ENCODE assay signal across 21 cellular contexts in genomic region chr16:4338712-4339299, GRCh38. TPM values are rescaled to one million over a fixed set of nuclear protein-coding genes. Genes with fewer than 3 reads are reported as not detected.
DNase-seq lines count a peak whose midpoint lies in the region; ATAC-seq and TF ChIP-seq lines count a peak whose summit lies in the region.
"Had no signal": no experiment of that assay in that cellular context is flagged by ENCODE, and none has a peak within 500 bp of the region (broad histone marks: within the 10 kb centered on the region; RNA-seq: fewer than 3 reads in every experiment).

No MANE protein-coding gene starts in this region.

- no peak overlapping the region for H3K4me3 Mint-ChIP-seq in activated CD4-positive, alpha-beta memory T cell treated with anti-CD3 and anti-CD28 coated beads for 36 hours
- H3K4me3 Mint-ChIP-seq: activated CD4-positive, alpha-beta memory T cell treated with anti-CD3 and anti-CD28 coated beads, Interleukin-2, amount 10 ng/mL, durations not matched to agents 7 days and 5 days; activated naive CD4-positive, alpha-beta T cell treated with anti-CD3 and anti-CD28 coated beads for 36 hours; activated T-cell treated with anti-CD3 and anti-CD28 coated beads, Interleukin-2, amount 50 U/mL, for 24 hours; CD4-positive, alpha-beta memory T cell; stimulated activated effector memory CD8-positive, alpha-beta T cell treated with anti-CD3 and anti-CD28 coated beads, Interleukin-12 subunit alpha, Interleukin-12 subunit beta, amount 100 ng/mL, for 72 hours; WTC11 had no signal

- TF ChIP-seq CTCF in lower lobe of right lung (IDR thresholded peaks at IDR 0.05) = no peak

- intact Hi-C loops in left cardiac atrium (cut with DNase I) (loop anchor here in 1 of 2 donors (10.0 kb wide), 1 partner anchor 144 kb away; no protein-coding TSS in a partner anchor), cardiac septum (cut with DNase I) (no loop called here), lower lobe of right lung (cut with DNase I) (no loop called here)
- intact Hi-C loops in activated CD4-positive, alpha-beta memory T cell treated with anti-CD3 and anti-CD28 coated beads for 36 hours (cut with micrococcal nuclease) = no loop called here

- H3K9me3 Mint-ChIP-seq in activated CD4-positive, alpha-beta memory T cell treated with anti-CD3 and anti-CD28 coated beads for 36 hours = no peaks in the 10 kb centered on the region
- H3K9me3 Mint-ChIP-seq: activated CD4-positive, alpha-beta memory T cell treated with anti-CD3 and anti-CD28 coated beads, Interleukin-2, amount 10 ng/mL, durations not matched to agents 7 days and 5 days; activated naive CD4-positive, alpha-beta T cell treated with anti-CD3 and anti-CD28 coated beads for 36 hours; activated T-cell treated with anti-CD3 and anti-CD28 coated beads, Interleukin-2, amount 50 U/mL, for 24 hours; stimulated activated effector memory CD8-positive, alpha-beta T cell treated with anti-CD3 and anti-CD28 coated beads, Interleukin-12 subunit alpha, Interleukin-12 subunit beta, amount 100 ng/mL, for 72 hours had no signal

- POLR2A ChIA-PET in activated CD4-positive, alpha-beta memory T cell treated with anti-CD3 and anti-CD28 coated beads for 36 hours (lab: Charles Lee) = no interaction called here

- CTCF ChIA-PET in activated CD4-positive, alpha-beta memory T cell treated with anti-CD3 and anti-CD28 coated beads for 36 hours (lab: Charles Lee) = interaction anchor here (1.4 kb wide), 1 partner anchor 85 kb away, joined by 5 read pairs; no protein-coding TSS in a partner anchor

- no peak overlapping the region for H3K27ac Mint-ChIP-seq in activated CD4-positive, alpha-beta memory T cell treated with anti-CD3 and anti-CD28 coated beads for 36 hours
- H3K27ac Mint-ChIP-seq: activated CD4-positive, alpha-beta memory T cell treated with anti-CD3 and anti-CD28 coated beads, Interleukin-2, amount 10 ng/mL, durations not matched to agents 7 days and 5 days; activated naive CD4-positive, alpha-beta T cell treated with anti-CD3 and anti-CD28 coated beads for 36 hours; activated T-cell treated with anti-CD3 and anti-CD28 coated beads, Interleukin-2, amount 50 U/mL, for 24 hours; CD4-positive, alpha-beta memory T cell; stimulated activated effector memory CD8-positive, alpha-beta T cell treated with anti-CD3 and anti-CD28 coated beads, Interleukin-12 subunit alpha, Interleukin-12 subunit beta, amount 100 ng/mL, for 72 hours had no signal

- H3K36me3 ChIP-seq in lower lobe of right lung = peaks cover 67% of the 10 kb centered on the region

- no peaks in the 10 kb centered on the region for H3K27me3 ChIP-seq in lower lobe of right lung (ENCODE audit: low read depth)

- H3K4me3 ChIP-seq in lower lobe of right lung = no peak overlapping the region
- H3K4me3 ChIP-seq: thoracic aorta had no signal

- DNase-seq in left cardiac atrium (no peak), cardiac septum (ENCODE audit: low spot score) (no peak), lower lobe of right lung (no peak), amniotic stem cell (lab: John Stamatoyannopoulos, UW) (no peak), HUDEP-2 (lab: John Stamatoyannopoulos, UW; ENCODE audit: unreplicated experiment in 76 of 76) (no peak)
- no peak for DNase-seq in activated CD4-positive, alpha-beta memory T cell treated with anti-CD3 and anti-CD28 coated beads for 36 hours
- DNase-seq: ACHN; activated CD4-positive, alpha-beta memory T cell treated with anti-CD3 and anti-CD28 coated beads, Interleukin-2, amount 10 ng/mL, durations not matched to agents 7 days and 5 days; activated naive CD4-positive, alpha-beta T cell treated with anti-CD3 and anti-CD28 coated beads for 36 hours; activated T-cell treated with anti-CD3 and anti-CD28 coated beads, Interleukin-2, amount 50 U/mL, for 24 hours; CD4-positive, alpha-beta memory T cell; hypothalamus; NCI-H1092; NCI-H2081 treated with DMSO at 0.1 percent for 48 hours; NCI-H524; SIG-M5; stimulated activated CD4-positive, alpha-beta T cell treated with anti-CD3 and anti-CD28 coated beads, Interleukin-15, amount 100 ng/mL, for 24 hours had no signal

- peaks cover 1% of the 10 kb centered on the region for H3K36me3 Mint-ChIP-seq in activated CD4-positive, alpha-beta memory T cell treated with anti-CD3 and anti-CD28 coated beads for 36 hours

- H3K4me1 Mint-ChIP-seq in activated CD4-positive, alpha-beta memory T cell treated with anti-CD3 and anti-CD28 coated beads for 36 hours (ENCODE audit: low read depth) = peaks cover 6% of the 10 kb centered on the region
- H3K4me1 Mint-ChIP-seq: activated CD4-positive, alpha-beta memory T cell treated with anti-CD3 and anti-CD28 coated beads, Interleukin-2, amount 10 ng/mL, durations not matched to agents 7 days and 5 days; stimulated activated effector memory CD8-positive, alpha-beta T cell treated with anti-CD3 and anti-CD28 coated beads, Interleukin-12 subunit alpha, Interleukin-12 subunit beta, amount 100 ng/mL, for 72 hours; WTC11 had no signal

- no peaks in the 10 kb centered on the region for H3K9me3 ChIP-seq in lower lobe of right lung
- H3K9me3 ChIP-seq: thoracic aorta had no signal

- peak; percentile 2 to 13 for ATAC-seq in left cardiac atrium
- no peak for ATAC-seq in lower lobe of right lung
- ATAC-seq: stimulated activated effector memory CD8-positive, alpha-beta T cell treated with anti-CD3 and anti-CD28 coated beads, Interleukin-12 subunit alpha, Interleukin-12 subunit beta, amount 100 ng/mL, for 72 hours had no signal

- no peaks in the 10 kb centered on the region for H3K27me3 Mint-ChIP-seq in activated CD4-positive, alpha-beta memory T cell treated with anti-CD3 and anti-CD28 coated beads for 36 hours
- H3K27me3 Mint-ChIP-seq: activated CD4-positive, alpha-beta memory T cell treated with anti-CD3 and anti-CD28 coated beads, Interleukin-2, amount 10 ng/mL, durations not matched to agents 7 days and 5 days; activated T-cell treated with anti-CD3 and anti-CD28 coated beads, Interleukin-2, amount 50 U/mL, for 24 hours; CD4-positive, alpha-beta memory T cell had no signal

- H3K4me1 ChIP-seq in lower lobe of right lung = peaks cover 58% of the 10 kb centered on the region

- peak overlapping the region; percentile 77 for H3K27ac ChIP-seq in lower lobe of right lung

RNA-seq across cellular contexts. Expression of gene PAM16, which starts 12.3 kb away (rescaled TPM):
- total RNA-seq in left cardiac atrium = 10 to 100 TPM; 51.0 to 64.3 TPM
- 43.3 TPM for total RNA-seq in cardiac septum
- 40.0 TPM for total RNA-seq in lower lobe of right lung
- 10 to 100 TPM; 52.8 to 63.4 TPM for total RNA-seq in activated CD4-positive, alpha-beta memory T cell treated with anti-CD3 and anti-CD28 coated beads for 36 hours

RNA-seq across cellular contexts. Expression of gene GLIS2, which starts 22.9 kb away (rescaled TPM):
- 10 to 100 TPM; 23.9 to 29.2 TPM for total RNA-seq in left cardiac atrium
- 31.4 TPM for total RNA-seq in cardiac septum
- total RNA-seq in lower lobe of right lung = 21.5 TPM
- under 1 TPM; 0.52 to 0.68 TPM for total RNA-seq in activated CD4-positive, alpha-beta memory T cell treated with anti-CD3 and anti-CD28 coated beads for 36 hours

RNA-seq across cellular contexts. Expression of gene VASN, which starts 32.8 kb away (rescaled TPM):
- total RNA-seq in left cardiac atrium (10 to 100 TPM; 10.6 to 20.0 TPM), cardiac septum (6.3 TPM), lower lobe of right lung (17.4 TPM)
- total RNA-seq in activated CD4-positive, alpha-beta memory T cell treated with anti-CD3 and anti-CD28 coated beads for 36 hours = under 1 TPM in 1 of 2 experiments, not detected in 1; 0.07 TPM
- total RNA-seq: activated naive CD4-positive, alpha-beta T cell treated with anti-CD3 and anti-CD28 coated beads for 36 hours; T-helper 2 cell treated with Interferon-gamma antibody and Interleukin-4, amounts not matched to agents 100 ng/mL and 5 ng/mL, for 36 hours had no signal

Comparison
In these comparisons a context has a peak if more than half of its experiments do, and no peak if none do; other contexts are left out.
1. ATAC-seq: peak in left cardiac atrium (2 of 2); none in lower lobe of right lung (0 of 2).
2. RNA of gene GLIS2, which starts 22.9 kb away (total RNA-seq): 31.4 TPM in cardiac septum (single experiment), 23.9 to 29.2 TPM in left cardiac atrium and 21.5 TPM in lower lobe of right lung (single experiment); 0.52 to 0.68 TPM in activated CD4-positive, alpha-beta memory T cell treated with anti-CD3 and anti-CD28 coated beads for 36 hours; every median in the first group is over 10 times any median in the second.